In genomic region chr4:4428966-4429875, GRCh38 we compare ENCODE assay signal across 14 cellular contexts. TPM values are rescaled to one million over a fixed set of nuclear protein-coding genes. Genes with fewer than 3 reads are reported as not detected.
"Had no signal": no experiment of that assay in that cellular context is flagged by ENCODE, and none has a peak within 500 bp of the region (broad histone marks: within the 10 kb centered on the region; RNA-seq: fewer than 3 reads in every experiment).

No MANE protein-coding gene starts in this region.

- H3K4me3 Mint-ChIP-seq: activated B cell treated with CpG ODN at 0.5 μM for 24 hours, nephron progenitor cell had no signal

- H3K27ac Mint-ChIP-seq: activated B cell treated with CpG ODN at 0.5 μM for 24 hours, nephron progenitor cell had no signal

- ATAC-seq: heart left ventricle, left lobe of liver had no signal

- H3K9me3 Mint-ChIP-seq: activated B cell treated with CpG ODN at 0.5 μM for 24 hours, nephron progenitor cell had no signal

- H3K4me1 Mint-ChIP-seq: activated B cell treated with CpG ODN at 0.5 μM for 24 hours had no signal

- DNase-seq: activated B cell treated with CpG ODN at 0.5 μM for 24 hours; activated naive CD4-positive, alpha-beta T cell treated with anti-CD3 and anti-CD28 coated beads, Interleukin-2, amount 50 U/mL, for 16 hours; activated T-cell treated with anti-CD3 and anti-CD28 coated beads, Interleukin-2, amount 50 U/mL, for 1 hour; adrenal gland; central memory CD4-positive, alpha-beta T cell; mesenchymal stem cell; nephron progenitor cell; stimulated activated CD4-positive, alpha-beta T cell treated with anti-CD3 and anti-CD28 coated beads, Interleukin-4, amount 100 ng/mL, for 1 hour; stomach; T-helper 1 cell; uterus had no signal

- H3K27me3 Mint-ChIP-seq: activated B cell treated with CpG ODN at 0.5 μM for 24 hours had no signal

RNA-seq across cellular contexts. Expression of gene NSG1, which starts 42.3 kb away (rescaled TPM):
- total RNA-seq: activated B cell treated with CpG ODN at 0.5 μM for 24 hours, osteoblast had no signal
